ENCODE assay signal across 8 cellular contexts in genomic region chr1:24414884-24415333, GRCh38. TPM values are rescaled to one million over a fixed set of nuclear protein-coding genes. Genes with fewer than 3 reads are reported as not detected.
DNase-seq lines count a peak whose midpoint lies in the region; ATAC-seq and TF ChIP-seq lines count a peak whose summit lies in the region.

No MANE protein-coding gene starts in this region.

- TF ChIP-seq CTCF in AG04449 (IDR thresholded peaks at IDR 0.05; ENCODE audit: insufficient read depth, low read length, missing control alignments) (no peak), breast epithelium (IDR thresholded peaks at IDR 0.05) (no peak)

- H3K27me3 ChIP-seq in HUES48 (ENCODE audit: control insufficient read depth, insufficient read depth, low read length) (no peaks in the 10 kb centered on the region), breast epithelium (no peaks in the 10 kb centered on the region)
- no peaks in the 10 kb centered on the region for H3K27me3 ChIP-seq in naive thymus-derived CD4-positive, alpha-beta T cell (ENCODE audit: control insufficient read depth in 2 of 2, insufficient read depth in 2 of 2, low read length in 2 of 2)

- peak overlapping the region; percentile 95 to 100 (median 98) for H3K4me3 Mint-ChIP-seq in naive thymus-derived CD4-positive, alpha-beta T cell

- H3K27ac Mint-ChIP-seq in naive thymus-derived CD4-positive, alpha-beta T cell, result peak overlapping the region; percentile 75 to 99 (median 88)

- no peaks in the 10 kb centered on the region for H3K9me3 ChIP-seq in HUES48 (ENCODE audit: control insufficient read depth, insufficient read depth, low read length)
- H3K9me3 ChIP-seq in breast epithelium, result no peaks in the 10 kb centered on the region
- no peaks in the 10 kb centered on the region for H3K9me3 ChIP-seq in naive thymus-derived CD4-positive, alpha-beta T cell (ENCODE audit: control insufficient read depth in 2 of 3, low read length in 3 of 3)

- H3K4me1 Mint-ChIP-seq in naive thymus-derived CD4-positive, alpha-beta T cell, result peaks cover 48 to 86% (median 75%) of the 10 kb centered on the region in 7 donors

- peaks cover 0 to 2% (median 0%) of the 10 kb centered on the region in 11 donors for H3K9me3 Mint-ChIP-seq in naive thymus-derived CD4-positive, alpha-beta T cell

- H3K4me3 ChIP-seq in AG04449 (ENCODE audit: low read depth, low read length) (peak overlapping the region; percentile 87), HUES48 (ENCODE audit: low read depth, low read length) (peak overlapping the region; percentile 28), breast epithelium (peak overlapping the region; percentile 65 to 75 (median 67))
- peak overlapping the region; percentile 19 for H3K4me3 ChIP-seq in naive thymus-derived CD4-positive, alpha-beta T cell (ENCODE audit: low read length)

- CTCF ChIA-PET in AG04449 (lab: Yijun Ruan, JAX), result interaction anchor here (0.7 to 13.4 kb wide), 23 partner anchors 9 to 231 kb away, joined by 3 to 154 read pairs (median 5); no protein-coding TSS in a partner anchor
- CTCF ChIA-PET in naive thymus-derived CD4-positive, alpha-beta T cell (lab: Charles Lee), result interaction anchor here (0.7 to 6.1 kb wide), 37 partner anchors 9 to 420 kb away, joined by 3 to 43 read pairs (median 5); partner anchors contain the start of gene RCAN3

- no peak for ATAC-seq in naive thymus-derived CD4-positive, alpha-beta T cell

- no peaks in the 10 kb centered on the region for H3K27me3 Mint-ChIP-seq in naive thymus-derived CD4-positive, alpha-beta T cell

- peaks cover 4 to 16% (median 10%) of the 10 kb centered on the region in 5 donors for H3K36me3 Mint-ChIP-seq in naive thymus-derived CD4-positive, alpha-beta T cell

- H3K27ac ChIP-seq in HUES48 (ENCODE audit: low read depth, low read length) (peak overlapping the region; percentile 57), breast epithelium (peak overlapping the region; percentile 56 to 82)
- H3K27ac ChIP-seq in naive thymus-derived CD4-positive, alpha-beta T cell (ENCODE audit: low read depth, low read length), result peak overlapping the region; percentile 39

- no peak for DNase-seq in AG04449 (ENCODE audit: low read depth, low spot score)
- DNase-seq in breast epithelium (ENCODE audit: low spot score in 2 of 2), result no peak
- no peak for DNase-seq in naive thymus-derived CD4-positive, alpha-beta T cell
- DNase-seq in T-helper 9 cell, result no peak
- DNase-seq in HT-29 (ENCODE audit: low spot score), result no peak
- DNase-seq in MV-4-11 (lab: John Stamatoyannopoulos, UW), result no peak
- DNase-seq in AG08395 (ENCODE audit: low spot score), result no peak

- no peak for TF ChIP-seq POLR2A in breast epithelium (IDR thresholded peaks at IDR 0.05)

- peaks cover 12% of the 10 kb centered on the region for H3K4me1 ChIP-seq in HUES48 (ENCODE audit: control insufficient read depth, insufficient read depth, low read length)
- H3K4me1 ChIP-seq in breast epithelium, result peaks cover 6 to 8% of the 10 kb centered on the region in 2 donors
- peaks cover 23 to 44% of the 10 kb centered on the region in 2 donors for H3K4me1 ChIP-seq in naive thymus-derived CD4-positive, alpha-beta T cell (ENCODE audit: control insufficient read depth in 2 of 2, insufficient read depth in 2 of 2, low read length in 2 of 2)

- intact Hi-C loops in breast epithelium (cut with DNase I; ENCODE audit: low total_unique reads), result no loop called here
- intact Hi-C loops in naive thymus-derived CD4-positive, alpha-beta T cell (cut with micrococcal nuclease), result loop anchor here (1.0 to 10.0 kb wide), 17 partner anchors 23 to 1150 kb away; partner anchors contain the start of genes RCAN3 (in 2 of the 2), CLIC4 (in 1 of the 2), PNRC2 (in 1 of the 2) and SRRM1 (in 1 of the 2)

- POLR2A ChIA-PET in AG04449 (lab: Yijun Ruan, JAX), result no interaction called here
- POLR2A ChIA-PET in naive thymus-derived CD4-positive, alpha-beta T cell (lab: Charles Lee), result interaction anchor here (0.8 to 10.7 kb wide), 22 partner anchors 9 to 818 kb away, joined by 3 to 149 read pairs (median 6); partner anchors contain the start of genes RCAN3, SRRM1 and SYF2

- H3K9ac ChIP-seq in HUES48 (ENCODE audit: low read depth, low read length), result no peak overlapping the region

- H3K36me3 ChIP-seq in HUES48 (ENCODE audit: control insufficient read depth, insufficient read depth, low read length) (no peaks in the 10 kb centered on the region), breast epithelium (no peaks in the 10 kb centered on the region)
- H3K36me3 ChIP-seq in naive thymus-derived CD4-positive, alpha-beta T cell (ENCODE audit: control insufficient read depth in 2 of 3, insufficient read depth in 3 of 3, low read length in 3 of 3), result peaks cover 0 to 13% (median 4%) of the 10 kb centered on the region in 3 experiments

RNA-seq across cellular contexts. Expression of gene NIPAL3, which starts 0.7 kb away (rescaled TPM):
- 10 to 100 TPM; 13.4 to 67.6 (median 28.5) TPM for total RNA-seq in breast epithelium
- 10 to 100 TPM; 35.5 to 65.0 (median 54.5) TPM for total RNA-seq in naive thymus-derived CD4-positive, alpha-beta T cell
- polyA plus RNA-seq in naive thymus-derived CD4-positive, alpha-beta T cell, result 100 to 1,000 TPM in 1 of 2 donors, 10 to 100 TPM in 1; 84.1 to 127 TPM
- 25.2 and 29.4 TPM in 2 replicates for total RNA-seq in HT-29 (2014; rRNA removed; shearing (Covaris generic))

RNA-seq across cellular contexts. Expression of gene STPG1, which starts 1.3 kb away (rescaled TPM):
- total RNA-seq in breast epithelium, result 1 to 10 TPM; 3.6 to 6.9 (median 4.6) TPM
- total RNA-seq in naive thymus-derived CD4-positive, alpha-beta T cell, result 1 to 10 TPM; 3.1 to 6.4 (median 5.3) TPM
- 10 to 100 TPM in 1 of 2 donors, 1 to 10 TPM in 1; 5.3 to 10.1 TPM for polyA plus RNA-seq in naive thymus-derived CD4-positive, alpha-beta T cell
- total RNA-seq in HT-29 (2014; rRNA removed; shearing (Covaris generic)), result 5.3 and 5.4 TPM in 2 replicates

Comparison
In these comparisons a context has a peak if more than half of its experiments do, and no peak if none do; other contexts are left out.
1. H3K4me3 ChIP-seq: peak in every context shown above with its lines; median percentile 87 in AG04449; 67 in breast epithelium; 28 in HUES48; 19 in naive thymus-derived CD4-positive, alpha-beta T cell.